In genomic region chr7:157515342-157516041, GRCh38 we compare ENCODE assay signal across 27 cellular contexts.
DNase-seq lines count a peak whose midpoint lies in the region; ATAC-seq, FAIRE-seq and TF ChIP-seq lines count a peak whose summit lies in the region.
"Had no signal": no experiment of that assay in that cellular context is flagged by ENCODE, and none has a peak within 500 bp of the region (broad histone marks: within the 10 kb centered on the region; RNA-seq: fewer than 3 reads in every experiment).

No MANE protein-coding gene starts in this region.

- no peak overlapping the region for H3K27ac Mint-ChIP-seq in activated CD8-positive, alpha-beta memory T cell treated with anti-CD3 and anti-CD28 coated beads, Interleukin-2, amount 10 ng/mL, durations not matched to agents 7 days and 5 days
- H3K27ac Mint-ChIP-seq: activated naive CD4-positive, alpha-beta T cell treated with anti-CD3 and anti-CD28 coated beads, Interleukin-2, amount 10 ng/mL, durations not matched to agents 7 days and 5 days had no signal

- no peak overlapping the region for H3K27ac ChIP-seq in HepG2 (ENCODE audit: extremely low read length, insufficient read depth, low read length)
- H3K27ac ChIP-seq: 22Rv1, body of pancreas, Peyer's patch, psoas muscle, upper lobe of left lung had no signal

- H3K4me2 ChIP-seq in HepG2 (ENCODE audit: low read depth, low read length), result no peak overlapping the region

- POLR2A ChIA-PET in HepG2 (lab: Yijun Ruan, JAX), result no interaction called here

- H3K9me3 Mint-ChIP-seq in activated CD8-positive, alpha-beta memory T cell treated with anti-CD3 and anti-CD28 coated beads, Interleukin-2, amount 10 ng/mL, durations not matched to agents 7 days and 5 days (ENCODE audit: low read depth), result no peaks in the 10 kb centered on the region
- H3K9me3 Mint-ChIP-seq: central memory CD8-positive, alpha-beta T cell; stimulated activated effector memory CD8-positive, alpha-beta T cell treated with anti-CD3 and anti-CD28 coated beads, Interleukin-12 subunit alpha, Interleukin-12 subunit beta, amount 100 ng/mL, for 72 hours had no signal

- ATAC-seq in activated CD8-positive, alpha-beta memory T cell treated with anti-CD3 and anti-CD28 coated beads, Interleukin-2, amount 10 ng/mL, durations not matched to agents 7 days and 5 days, result no peak
- ATAC-seq in HepG2, result peak; percentile 45
- ATAC-seq in GM21381 (IDR thresholded peaks at IDR 0.05; ENCODE audit: unreplicated experiment), result no peak
- ATAC-seq: body of pancreas; left cardiac atrium; psoas muscle; stimulated activated effector memory CD8-positive, alpha-beta T cell treated with anti-CD3 and anti-CD28 coated beads, Interleukin-12 subunit alpha, Interleukin-12 subunit beta, amount 100 ng/mL, for 72 hours had no signal

- no TSS peak for BruUV-seq in HepG2 (replicated peaks; lab: Mats Ljungman, UMichigan)

- H3K4me3 ChIP-seq in HepG2 (replicated peaks in 1 of 3; ENCODE audit: insufficient read depth in 1 of 3, low read depth in 2 of 3, low read length in 3 of 3), result no peak overlapping the region
- H3K4me3 ChIP-seq: body of pancreas, Peyer's patch, psoas muscle, upper lobe of left lung had no signal

- H3K9ac ChIP-seq in HepG2 (ENCODE audit: insufficient read depth, low read depth, low read length), result no peak overlapping the region

- TF ChIP-seq CTCF in HepG2 (CRISPR knock-in tag; IDR thresholded peaks at IDR 0.05), result no peak

- CTCF ChIA-PET in activated CD8-positive, alpha-beta memory T cell treated with anti-CD3 and anti-CD28 coated beads, Interleukin-2, amount 10 ng/mL, durations not matched to agents 7 days and 5 days (lab: Charles Lee), result no interaction called here
- CTCF ChIA-PET in HepG2 (lab: Yijun Ruan, JAX; ENCODE audit: low intra/inter-chr PET ratio, low total read pairs), result no interaction called here

- WGBS in HepG2 (ENCODE audit: low lambda C conversion rate), result 28% methylated on average over 11 of the region's 21 CpGs

- no peak overlapping the region for H2AFZ ChIP-seq in HepG2 (ENCODE audit: low read length)

- no peaks in the 10 kb centered on the region for H3K36me3 ChIP-seq in HepG2 (replicated peaks in 1 of 2; ENCODE audit: control insufficient read depth in 1 of 2, insufficient read depth in 2 of 2, low read length in 2 of 2)
- H3K36me3 ChIP-seq: Peyer's patch, upper lobe of left lung had no signal

- intact Hi-C loops in HepG2 (cut with micrococcal nuclease; ENCODE audit: unreplicated experiment), result no loop called here

- H3K9me3 ChIP-seq in HepG2 (ENCODE audit: low read length), result no peaks in the 10 kb centered on the region
- H3K9me3 ChIP-seq: body of pancreas, Peyer's patch, psoas muscle, upper lobe of left lung had no signal

- no peaks in the 10 kb centered on the region for H3K36me3 Mint-ChIP-seq in activated CD8-positive, alpha-beta memory T cell treated with anti-CD3 and anti-CD28 coated beads, Interleukin-2, amount 10 ng/mL, durations not matched to agents 7 days and 5 days
- H3K36me3 Mint-ChIP-seq: activated naive CD4-positive, alpha-beta T cell treated with anti-CD3 and anti-CD28 coated beads, Interleukin-2, amount 10 ng/mL, durations not matched to agents 7 days and 5 days had no signal

- in situ Hi-C loops in HepG2 (cut with HindIII; ENCODE audit: extremely low pct_ligation_motif_present, low pct_unique_long_range_greater_than_20kb), result no loop called here

- TF ChIP-seq EP300 in HepG2 (IDR thresholded peaks at IDR 0.05; ENCODE audit: low read depth in 2 of 2, low read length in 2 of 2) (no peak), HepG2 (CRISPR knock-in tag; IDR thresholded peaks at IDR 0.05; ENCODE audit: borderline replicate concordance) (no peak)

- no peaks in the 10 kb centered on the region for H3K4me1 ChIP-seq in HepG2 (ENCODE audit: insufficient read depth, low read length)
- H3K4me1 ChIP-seq: body of pancreas, Peyer's patch, psoas muscle, upper lobe of left lung had no signal

- peaks cover 13 to 73% of the 10 kb centered on the region in 2 experiments for H3K27me3 ChIP-seq in HepG2 (ENCODE audit: control insufficient read depth in 1 of 2, insufficient read depth in 2 of 2, low read length in 2 of 2)
- H3K27me3 ChIP-seq: body of pancreas, Peyer's patch, upper lobe of left lung had no signal

- H3K4me1 Mint-ChIP-seq in activated CD8-positive, alpha-beta memory T cell treated with anti-CD3 and anti-CD28 coated beads, Interleukin-2, amount 10 ng/mL, durations not matched to agents 7 days and 5 days, result no peaks in the 10 kb centered on the region
- H3K4me1 Mint-ChIP-seq: activated naive CD4-positive, alpha-beta T cell treated with anti-CD3 and anti-CD28 coated beads, Interleukin-2, amount 10 ng/mL, durations not matched to agents 7 days and 5 days; central memory CD8-positive, alpha-beta T cell; stimulated activated effector memory CD8-positive, alpha-beta T cell treated with anti-CD3 and anti-CD28 coated beads, Interleukin-12 subunit alpha, Interleukin-12 subunit beta, amount 100 ng/mL, for 72 hours had no signal

- no peak for TF ChIP-seq POLR2A in HepG2 (IDR thresholded peaks at IDR 0.05; ENCODE audit: insufficient read depth in 1 of 2, low read depth in 2 of 2, low read length in 2 of 2)

- H3K79me2 ChIP-seq in HepG2 (ENCODE audit: insufficient read depth, low read length), result no peaks in the 10 kb centered on the region

- DNase-seq in DMS 273 (lab: John Stamatoyannopoulos, UW; ENCODE audit: unreplicated experiment) (peak; percentile 27), DMS 273 treated with DMSO at 0.1 percent for 48 hours (lab: John Stamatoyannopoulos, UW) (no peak), HepG2 (ENCODE audit: low spot score) (no peak), medulla oblongata (ENCODE audit: extremely low spot score) (no peak), NCI-H1105 treated with DMSO at 0.1 percent for 48 hours (lab: John Stamatoyannopoulos, UW) (no peak)
- peak; percentile 32 for DNase-seq in activated CD8-positive, alpha-beta memory T cell treated with anti-CD3 and anti-CD28 coated beads, Interleukin-2, amount 10 ng/mL, durations not matched to agents 7 days and 5 days
- DNase-seq in stimulated activated CD8-positive, alpha-beta memory T cell treated with anti-CD3 and anti-CD28 coated beads, Interleukin-4, amount 100 ng/mL, for 48 hours, result peak; percentile 10
- DNase-seq: activated naive CD4-positive, alpha-beta T cell treated with anti-CD3 and anti-CD28 coated beads, Interleukin-2, amount 10 ng/mL, durations not matched to agents 7 days and 5 days; body of pancreas; HCEC 1CT; Kasumi-1; left cardiac atrium; NCI-H1436 treated with DMSO at 0.1 percent for 48 hours; NCI-H226; NCI-H748 treated with DMSO at 0.1 percent for 48 hours; SHP77 treated with DMSO at 0.1 percent for 48 hours; stimulated activated CD4-positive, alpha-beta T cell treated with anti-CD3 and anti-CD28 coated beads, Interleukin-15, amount 100 ng/mL, for 24 hours; stimulated activated CD4-positive, alpha-beta T cell treated with anti-CD3 and anti-CD28 coated beads, Interleukin-4, amount 100 ng/mL, for 4 hours; T-helper 9 cell had no signal

- H4K20me1 ChIP-seq in HepG2 (ENCODE audit: insufficient read depth, low read length), result no peaks in the 10 kb centered on the region

- no peak overlapping the region for H3K4me3 Mint-ChIP-seq in activated CD8-positive, alpha-beta memory T cell treated with anti-CD3 and anti-CD28 coated beads, Interleukin-2, amount 10 ng/mL, durations not matched to agents 7 days and 5 days
- H3K4me3 Mint-ChIP-seq: activated naive CD4-positive, alpha-beta T cell treated with anti-CD3 and anti-CD28 coated beads, Interleukin-2, amount 10 ng/mL, durations not matched to agents 7 days and 5 days; central memory CD8-positive, alpha-beta T cell; stimulated activated effector memory CD8-positive, alpha-beta T cell treated with anti-CD3 and anti-CD28 coated beads, Interleukin-12 subunit alpha, Interleukin-12 subunit beta, amount 100 ng/mL, for 72 hours had no signal

- peaks cover 24% of the 10 kb centered on the region for H3K27me3 Mint-ChIP-seq in activated CD8-positive, alpha-beta memory T cell treated with anti-CD3 and anti-CD28 coated beads, Interleukin-2, amount 10 ng/mL, durations not matched to agents 7 days and 5 days

- no peak for FAIRE-seq in HepG2 (lab: Jason Lieb, UNC)
- FAIRE-seq: frontal cortex had no signal

- no peak for TF ChIP-seq RAD21 in HepG2 (CRISPR knock-in tag; IDR thresholded peaks at IDR 0.05)

TF ChIP-seq in HepG2, 621 proteins besides CTCF, POLR2A, EP300 and RAD21:
- TF ChIP-seq SRF (IDR thresholded peaks at IDR 0.05; ENCODE audit: low read depth, low read length) (no peak), ATF5 (CRISPR knock-in tag; IDR thresholded peaks at IDR 0.05; ENCODE audit: low read depth) (no peak), ZNF629 (CRISPR knock-in tag; conservative IDR thresholded peaks at IDR 0.05) (no peak)

Comparison
In these comparisons a context has a peak if more than half of its experiments do, and no peak if none do; other contexts are left out.
1. DNase-seq: peak in DMS 273 (single experiment), activated CD8-positive, alpha-beta memory T cell treated with anti-CD3 and anti-CD28 coated beads, Interleukin-2, amount 10 ng/mL, durations not matched to agents 7 days and 5 days (single experiment) and stimulated activated CD8-positive, alpha-beta memory T cell treated with anti-CD3 and anti-CD28 coated beads, Interleukin-4, amount 100 ng/mL, for 48 hours (single experiment); none in DMS 273 treated with DMSO at 0.1 percent for 48 hours (single experiment), HepG2 (single experiment), medulla oblongata (single experiment) and NCI-H1105 treated with DMSO at 0.1 percent for 48 hours (single experiment).